In genomic region chr3:12184541-12184940, GRCh38 we compare ENCODE assay signal across 21 cellular contexts. TPM values are rescaled to one million over a fixed set of nuclear protein-coding genes. Genes with fewer than 3 reads are reported as not detected.
DNase-seq lines count a peak whose midpoint lies in the region; ATAC-seq and TF ChIP-seq lines count a peak whose summit lies in the region.
"Had no signal": no experiment of that assay in that cellular context is flagged by ENCODE, and none has a peak within 500 bp of the region (broad histone marks: within the 10 kb centered on the region; RNA-seq: fewer than 3 reads in every experiment).

No MANE protein-coding gene starts in this region.

- H3K4me3 Mint-ChIP-seq in stimulated activated naive CD8-positive, alpha-beta T cell treated with anti-CD3 and anti-CD28 coated beads, Interleukin-15, Interleukin-2, amounts not matched to agents 100 ng/mL and 50 ng/mL, for 24 hours, result no peak overlapping the region
- no peak overlapping the region for H3K4me3 Mint-ChIP-seq in stimulated activated naive CD8-positive, alpha-beta T cell treated with anti-CD3 and anti-CD28 coated beads, Interleukin-15, amount 100 ng/mL, for 72 hours
- H3K4me3 Mint-ChIP-seq in nephron progenitor cell (no peak overlapping the region), HFFc6 (no peak overlapping the region)
- no peak overlapping the region for H3K4me3 Mint-ChIP-seq in CD4-positive, alpha-beta T cell
- H3K4me3 Mint-ChIP-seq: CD8-positive, alpha-beta memory T cell; GM23338; IgD-negative memory B cell had no signal

- intact Hi-C loops in CD4-positive, alpha-beta T cell (cut with DNase I, micrococcal nuclease), result no loop called here

- H3K27me3 Mint-ChIP-seq in stimulated activated naive CD8-positive, alpha-beta T cell treated with anti-CD3 and anti-CD28 coated beads, Interleukin-15, Interleukin-2, amounts not matched to agents 100 ng/mL and 50 ng/mL, for 24 hours, result no peaks in the 10 kb centered on the region
- H3K27me3 Mint-ChIP-seq in stimulated activated naive CD8-positive, alpha-beta T cell treated with anti-CD3 and anti-CD28 coated beads, Interleukin-15, amount 100 ng/mL, for 72 hours, result peaks cover 6% of the 10 kb centered on the region
- H3K27me3 Mint-ChIP-seq in nephron progenitor cell (ENCODE audit: low read depth, poor library complexity) (peaks cover 5% of the 10 kb centered on the region), HFFc6 (ENCODE audit: insufficient read depth) (peaks cover 7% of the 10 kb centered on the region)
- H3K27me3 Mint-ChIP-seq in CD4-positive, alpha-beta T cell, result no peaks in the 10 kb centered on the region

- H3K36me3 ChIP-seq in subcutaneous abdominal adipose tissue (ENCODE audit: control insufficient read depth in 5 of 5, insufficient read depth in 5 of 5, low read length in 5 of 5), result no peaks in the 10 kb centered on the region
- H3K36me3 ChIP-seq: BLaER1 had no signal

- CTCF ChIA-PET in CD4-positive, alpha-beta T cell (lab: Charles Lee), result no interaction called here

- DNase-seq in stimulated activated naive CD8-positive, alpha-beta T cell treated with anti-CD3 and anti-CD28 coated beads, Interleukin-15, amount 100 ng/mL, for 72 hours, result no peak
- no peak for DNase-seq in nephron progenitor cell
- DNase-seq in HFFc6, result no peak
- DNase-seq in CD4-positive, alpha-beta T cell, result no peak
- no peak for DNase-seq in activated CD8-positive, alpha-beta memory T cell treated with anti-CD3 and anti-CD28 coated beads for 24 hours
- DNase-seq: 8988T; CD8-positive, alpha-beta memory T cell; COR-L47; DMS 273 treated with DMSO at 0.1 percent for 48 hours; DMS53; DND-41; EL; HCEC 1CT had no signal

- H3K27ac ChIP-seq in cingulate gyrus (ENCODE audit: low read depth, low read length) (peak overlapping the region; percentile 61), subcutaneous abdominal adipose tissue (ENCODE audit: low read depth, low read length) (peak overlapping the region; percentile 70)
- no peak overlapping the region for H3K27ac ChIP-seq in CD4-positive, alpha-beta T cell (ENCODE audit: low read depth, low read length)
- H3K27ac ChIP-seq: BLaER1 had no signal

- POLR2A ChIA-PET in CD4-positive, alpha-beta T cell (lab: Charles Lee), result no interaction called here

- H3K4me1 Mint-ChIP-seq in stimulated activated naive CD8-positive, alpha-beta T cell treated with anti-CD3 and anti-CD28 coated beads, Interleukin-15, Interleukin-2, amounts not matched to agents 100 ng/mL and 50 ng/mL, for 24 hours (ENCODE audit: low read depth), result peaks cover 77% of the 10 kb centered on the region
- H3K4me1 Mint-ChIP-seq in stimulated activated naive CD8-positive, alpha-beta T cell treated with anti-CD3 and anti-CD28 coated beads, Interleukin-15, amount 100 ng/mL, for 72 hours, result peaks cover 67% of the 10 kb centered on the region
- H3K4me1 Mint-ChIP-seq in nephron progenitor cell (peaks cover 60% of the 10 kb centered on the region), HFFc6 (ENCODE audit: low read depth) (peaks cover 28% of the 10 kb centered on the region)
- H3K4me1 Mint-ChIP-seq in CD4-positive, alpha-beta T cell (ENCODE audit: low read depth), result peaks cover 6% of the 10 kb centered on the region

- no peak for ATAC-seq in stimulated activated naive CD8-positive, alpha-beta T cell treated with anti-CD3 and anti-CD28 coated beads, Interleukin-15, amount 100 ng/mL, for 72 hours
- ATAC-seq in CD4-positive, alpha-beta T cell (ENCODE audit: poor library complexity), result no peak
- ATAC-seq: GM12878, GM23338 had no signal

- no peaks in the 10 kb centered on the region for H3K36me3 Mint-ChIP-seq in stimulated activated naive CD8-positive, alpha-beta T cell treated with anti-CD3 and anti-CD28 coated beads, Interleukin-15, Interleukin-2, amounts not matched to agents 100 ng/mL and 50 ng/mL, for 24 hours (ENCODE audit: low read depth)
- H3K36me3 Mint-ChIP-seq in nephron progenitor cell (ENCODE audit: low read depth) (no peaks in the 10 kb centered on the region), HFFc6 (ENCODE audit: low read depth) (no peaks in the 10 kb centered on the region)
- H3K36me3 Mint-ChIP-seq in CD4-positive, alpha-beta T cell (ENCODE audit: low read depth), result no peaks in the 10 kb centered on the region
- H3K36me3 Mint-ChIP-seq: CD8-positive, alpha-beta memory T cell; IgD-negative memory B cell had no signal

- peak overlapping the region; percentile 51 for H3K27ac Mint-ChIP-seq in stimulated activated naive CD8-positive, alpha-beta T cell treated with anti-CD3 and anti-CD28 coated beads, Interleukin-15, Interleukin-2, amounts not matched to agents 100 ng/mL and 50 ng/mL, for 24 hours
- no peak overlapping the region for H3K27ac Mint-ChIP-seq in stimulated activated naive CD8-positive, alpha-beta T cell treated with anti-CD3 and anti-CD28 coated beads, Interleukin-15, amount 100 ng/mL, for 72 hours
- H3K27ac Mint-ChIP-seq in nephron progenitor cell, result peak overlapping the region; percentile 20
- no peak overlapping the region for H3K27ac Mint-ChIP-seq in HFFc6
- H3K27ac Mint-ChIP-seq in CD4-positive, alpha-beta T cell, result no peak overlapping the region
- H3K27ac Mint-ChIP-seq: GM23338, IgD-negative memory B cell had no signal

- H3K9ac ChIP-seq in subcutaneous abdominal adipose tissue (ENCODE audit: low read length in 5 of 5), result peak overlapping the region in 1 of 5 donors; percentile 26
- H3K9ac ChIP-seq: BLaER1 had no signal

- no peak for TF ChIP-seq CTCF in nephron progenitor cell (IDR thresholded peaks at IDR 0.05)
- no peak for TF ChIP-seq CTCF in HFFc6 (IDR thresholded peaks at IDR 0.05)
- TF ChIP-seq CTCF in CD4-positive, alpha-beta T cell (IDR thresholded peaks at IDR 0.05), result no peak

- peaks cover 9 to 67% (median 46%) of the 10 kb centered on the region in 5 donors for H3K4me1 ChIP-seq in subcutaneous abdominal adipose tissue (ENCODE audit: control insufficient read depth in 5 of 5, insufficient read depth in 5 of 5, low read length in 5 of 5)

- H3K9me3 Mint-ChIP-seq in stimulated activated naive CD8-positive, alpha-beta T cell treated with anti-CD3 and anti-CD28 coated beads, Interleukin-15, Interleukin-2, amounts not matched to agents 100 ng/mL and 50 ng/mL, for 24 hours, result no peaks in the 10 kb centered on the region
- H3K9me3 Mint-ChIP-seq in stimulated activated naive CD8-positive, alpha-beta T cell treated with anti-CD3 and anti-CD28 coated beads, Interleukin-15, amount 100 ng/mL, for 72 hours, result no peaks in the 10 kb centered on the region
- H3K9me3 Mint-ChIP-seq in nephron progenitor cell (no peaks in the 10 kb centered on the region), HFFc6 (no peaks in the 10 kb centered on the region)
- no peaks in the 10 kb centered on the region for H3K9me3 Mint-ChIP-seq in CD4-positive, alpha-beta T cell
- H3K9me3 Mint-ChIP-seq: CD8-positive, alpha-beta memory T cell; GM23338; IgD-negative memory B cell had no signal

- H3K27me3 ChIP-seq in subcutaneous abdominal adipose tissue (ENCODE audit: control insufficient read depth in 5 of 5, insufficient read depth in 4 of 5, low read length in 5 of 5), result no peaks in the 10 kb centered on the region
- no peaks in the 10 kb centered on the region for H3K27me3 ChIP-seq in CD4-positive, alpha-beta T cell (ENCODE audit: control insufficient read depth, insufficient read depth, low read length)

- H3K4me3 ChIP-seq in subcutaneous abdominal adipose tissue (ENCODE audit: low read depth in 1 of 5, low read length in 5 of 5), result no peak overlapping the region
- H3K4me3 ChIP-seq: BLaER1, GM12878, GM23338 had no signal

- no peaks in the 10 kb centered on the region for H3K9me3 ChIP-seq in subcutaneous abdominal adipose tissue (ENCODE audit: control insufficient read depth in 5 of 5, low read length in 5 of 5)
- no peaks in the 10 kb centered on the region for H3K9me3 ChIP-seq in CD4-positive, alpha-beta T cell (ENCODE audit: control insufficient read depth, low read length)
- H3K9me3 ChIP-seq: BLaER1 had no signal

RNA-seq across cellular contexts. Expression of gene TIMP4, which starts 25.8 kb away (rescaled TPM):
- total RNA-seq in HFFc6 (2021; fragmentation: NEBNext Ultra II Directional; extraction: Animal tissue kit (Norgen Biotek cat#: 25700)), result 1 to 10 TPM in 1 of 6 experiments, under 1 TPM in 5; 0.14 to 1.2 (median 0.96) TPM
- not detected for total RNA-seq in CD4-positive, alpha-beta T cell
- total RNA-seq: CD8-positive, alpha-beta memory T cell; G401; GM12878 had no signal

Comparison
In these comparisons a context has a peak if more than half of its experiments do, and no peak if none do; other contexts are left out.
1. H3K27ac Mint-ChIP-seq: peak in stimulated activated naive CD8-positive, alpha-beta T cell treated with anti-CD3 and anti-CD28 coated beads, Interleukin-15, Interleukin-2, amounts not matched to agents 100 ng/mL and 50 ng/mL, for 24 hours (single experiment) and nephron progenitor cell (single experiment); none in stimulated activated naive CD8-positive, alpha-beta T cell treated with anti-CD3 and anti-CD28 coated beads, Interleukin-15, amount 100 ng/mL, for 72 hours (0 of 2), HFFc6 (single experiment) and CD4-positive, alpha-beta T cell (single experiment).